ENCODE assay signal across 8 cellular contexts in the genomic region with DNA sequence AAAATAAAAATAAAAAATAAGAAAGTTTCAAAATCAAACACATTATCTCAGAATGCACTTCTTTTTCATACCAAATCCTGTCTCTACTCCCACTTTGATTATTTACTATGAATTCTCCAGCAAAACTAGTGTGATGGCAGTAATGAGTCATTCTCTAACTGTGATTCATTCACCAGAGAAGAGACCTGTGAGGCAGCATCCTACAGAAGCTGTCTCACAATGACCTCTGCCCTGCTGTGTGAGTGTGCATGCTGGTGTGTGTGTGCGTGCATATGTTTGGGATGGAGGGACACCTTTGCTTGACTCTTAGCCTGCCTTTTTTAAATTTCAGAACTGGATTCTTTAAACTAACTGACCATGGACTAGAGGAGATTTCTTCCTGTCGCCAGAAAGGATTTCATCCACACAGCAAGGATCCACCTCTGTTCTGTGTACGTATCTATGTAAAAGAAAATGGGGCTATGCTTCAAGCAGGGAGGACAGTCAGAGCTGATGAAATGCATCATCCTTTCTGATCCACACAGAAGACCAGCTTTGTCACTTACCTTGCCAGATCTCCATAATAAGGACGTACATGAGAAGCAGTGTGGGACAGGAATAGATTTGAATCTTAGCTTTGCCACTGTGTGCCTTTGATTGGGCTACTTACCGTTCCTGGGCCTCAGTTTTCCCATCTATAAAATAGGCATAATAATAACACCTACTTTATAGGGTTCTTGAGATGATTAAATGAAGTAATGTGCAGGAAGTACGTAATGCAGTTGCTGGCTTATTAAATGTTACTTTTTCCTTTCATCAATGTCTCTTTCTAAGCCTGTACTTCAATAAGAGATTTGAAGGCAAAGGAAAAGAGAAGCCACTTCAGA. TPM values are rescaled to one million over a fixed set of nuclear protein-coding genes. Genes with fewer than 3 reads are reported as not detected.
DNase-seq lines count a peak whose midpoint lies in the region; ATAC-seq and TF ChIP-seq lines count a peak whose summit lies in the region.

No MANE protein-coding gene starts in this region.

- intact Hi-C loops in CD4-positive, alpha-beta T cell (cut with DNase I, micrococcal nuclease), result no loop called here
- intact Hi-C loops in uterus (cut with DNase I; ENCODE audit: low total_unique reads), result no loop called here

- no peaks in the 10 kb centered on the region for H3K27me3 Mint-ChIP-seq in CD4-positive, alpha-beta T cell

- CTCF ChIA-PET in CD4-positive, alpha-beta T cell (lab: Charles Lee), result no interaction called here

- DNase-seq in CD4-positive, alpha-beta T cell, result no peak
- peak; percentile 31 for DNase-seq in NB4 (ENCODE audit: low read depth)
- peak; percentile 26 for DNase-seq in astrocyte of the cerebellum (ENCODE audit: low read depth)
- DNase-seq in omental fat pad (ENCODE audit: low spot score), result no peak
- no peak for DNase-seq in uterus
- no peak for DNase-seq in NCI-H1694 (lab: John Stamatoyannopoulos, UW)
- no peak for DNase-seq in right atrium auricular region (ENCODE audit: low spot score)

- no peaks in the 10 kb centered on the region for H3K27me3 ChIP-seq in CD4-positive, alpha-beta T cell (ENCODE audit: control insufficient read depth, insufficient read depth, low read length)
- H3K27me3 ChIP-seq in uterus (no peaks in the 10 kb centered on the region), right atrium auricular region (no peaks in the 10 kb centered on the region)

- no peaks in the 10 kb centered on the region for H3K9me3 Mint-ChIP-seq in CD4-positive, alpha-beta T cell

- peak overlapping the region; percentile 20 for H3K27ac Mint-ChIP-seq in CD4-positive, alpha-beta T cell

- H3K36me3 ChIP-seq in uterus (no peaks in the 10 kb centered on the region), right atrium auricular region (peaks cover 77% of the 10 kb centered on the region)

- H3K4me1 ChIP-seq in uterus (no peaks in the 10 kb centered on the region), right atrium auricular region (no peaks in the 10 kb centered on the region)

- no peak for TF ChIP-seq CTCF in CD4-positive, alpha-beta T cell (IDR thresholded peaks at IDR 0.05)
- TF ChIP-seq CTCF in NB4 (IDR thresholded peaks at IDR 0.05; ENCODE audit: low read depth, low read length) (no peak), astrocyte of the cerebellum (IDR thresholded peaks at IDR 0.05; ENCODE audit: low read depth, low read length, missing control alignments) (no peak), omental fat pad (IDR thresholded peaks at IDR 0.05) (no peak), uterus (IDR thresholded peaks at IDR 0.05) (no peak), right atrium auricular region (IDR thresholded peaks at IDR 0.05) (no peak)

- in situ Hi-C loops in astrocyte of the cerebellum (cut with HindIII; ENCODE audit: low sequenced_read_pairs), result loop anchor here (5.0 kb wide), 1 partner anchor 37 kb away; no protein-coding TSS in a partner anchor

- H3K27ac ChIP-seq in CD4-positive, alpha-beta T cell (ENCODE audit: low read depth, low read length), result no peak overlapping the region
- peak overlapping the region in 1 of 2 donors; percentile 26 for H3K27ac ChIP-seq in uterus
- H3K27ac ChIP-seq in right atrium auricular region, result no peak overlapping the region

- H3K36me3 Mint-ChIP-seq in CD4-positive, alpha-beta T cell (ENCODE audit: low read depth), result peaks cover 31% of the 10 kb centered on the region

- TF ChIP-seq POLR2A in NB4 (IDR thresholded peaks at IDR 0.05; ENCODE audit: extremely low read depth, insufficient read length) (no peak), uterus (IDR thresholded peaks at IDR 0.05) (no peak)

- H3K4me3 ChIP-seq in NB4 (ENCODE audit: low read depth, low read length) (no peak overlapping the region), astrocyte of the cerebellum (ENCODE audit: low read depth, low read length) (no peak overlapping the region), uterus (no peak overlapping the region), right atrium auricular region (no peak overlapping the region)

- H3K9me3 ChIP-seq in CD4-positive, alpha-beta T cell (ENCODE audit: control insufficient read depth, low read length), result no peaks in the 10 kb centered on the region
- H3K9me3 ChIP-seq in uterus, result no peaks in the 10 kb centered on the region
- H3K9me3 ChIP-seq in right atrium auricular region, result no peaks in the 10 kb centered on the region

- no peaks in the 10 kb centered on the region for H3K4me1 Mint-ChIP-seq in CD4-positive, alpha-beta T cell (ENCODE audit: low read depth)

- no peak for ATAC-seq in CD4-positive, alpha-beta T cell (ENCODE audit: poor library complexity)
- peak; percentile 62 for ATAC-seq in omental fat pad (ENCODE audit: low FRiP score)
- ATAC-seq in HG02571 (IDR thresholded peaks at IDR 0.05; ENCODE audit: unreplicated experiment), result no peak

- POLR2A ChIA-PET in CD4-positive, alpha-beta T cell (lab: Charles Lee), result no interaction called here

- no peak overlapping the region for H3K4me3 Mint-ChIP-seq in CD4-positive, alpha-beta T cell

RNA-seq across cellular contexts. Expression of a gene that starts 31.2 kb away (rescaled TPM):
- total RNA-seq in CD4-positive, alpha-beta T cell, result 10 to 100 TPM; 11.3 to 13.8 TPM
- total RNA-seq in omental fat pad (10 to 100 TPM; 14.4 to 27.0 (median 20.0) TPM), uterus (100 to 1,000 TPM in 1 of 4 donors, 10 to 100 TPM in 3; 31.8 to 115 (median 43.7) TPM), right atrium auricular region (10 to 100 TPM; 23.3 to 37.3 TPM)

RNA-seq across cellular contexts. Expression of a gene that starts 32.9 kb away (rescaled TPM):
- not detected for total RNA-seq in CD4-positive, alpha-beta T cell
- 10 to 100 TPM in 1 of 4 donors, 1 to 10 TPM in 3; 3.7 to 56.6 (median 7.4) TPM for total RNA-seq in omental fat pad
- total RNA-seq in uterus, result 1,000 to 10,000 TPM in 1 of 4 donors, 100 to 1,000 TPM in 3; 171 to 1,273 (median 578) TPM
- total RNA-seq in right atrium auricular region, result 10 to 100 TPM in 1 of 2 donors, 1 to 10 TPM in 1; 3.7 to 23.8 TPM

Comparison
In these comparisons a context has a peak if more than half of its experiments do, and no peak if none do; other contexts are left out.
1. DNase-seq: peak in NB4 (single experiment) and astrocyte of the cerebellum (single experiment); none in CD4-positive, alpha-beta T cell (0 of 10), omental fat pad (single experiment), uterus (0 of 2), NCI-H1694 (single experiment) and right atrium auricular region (single experiment).